ENCODE assay signal across 1 cellular context in genomic region chr2:50513724-50514123, GRCh38.
TF ChIP-seq lines count a peak whose summit lies in the region.

No MANE protein-coding gene starts in this region.

TF ChIP-seq in HepG2, 621 proteins besides CTCF, POLR2A, EP300 and RAD21 (continued from another document):
- TF ChIP-seq SRSF9 (IDR thresholded peaks at IDR 0.05; ENCODE audit: borderline replicate concordance, insufficient read depth, low read depth, low read length, poor library complexity, severe bottlenecking): no peak
- no peak for TF ChIP-seq GMEB1 (CRISPR knock-in tag; IDR thresholded peaks at IDR 0.05; ENCODE audit: borderline replicate concordance)
- no peak for TF ChIP-seq IKZF1 (IDR thresholded peaks at IDR 0.05)
- no peak for TF ChIP-seq MXD1 (CRISPR knock-in tag; IDR thresholded peaks at IDR 0.05)
- no peak for TF ChIP-seq TAF1 (CRISPR knock-in tag; IDR thresholded peaks at IDR 0.05)
- TF ChIP-seq ZNF687 (CRISPR knock-in tag; IDR thresholded peaks at IDR 0.05): no peak
- no peak for TF ChIP-seq ZUFSP (CRISPR knock-in tag; IDR thresholded peaks at IDR 0.05; ENCODE audit: borderline replicate concordance)
- no peak for TF ChIP-seq ZBTB44 (CRISPR knock-in tag; IDR thresholded peaks at IDR 0.05)
- TF ChIP-seq ZNF660 (CRISPR knock-in tag; IDR thresholded peaks at IDR 0.05; ENCODE audit: borderline replicate concordance, low read depth): no peak
- TF ChIP-seq PATZ1 (CRISPR knock-in tag; IDR thresholded peaks at IDR 0.05): no peak
- no peak for TF ChIP-seq TEAD2 (CRISPR knock-in tag; IDR thresholded peaks at IDR 0.05)
- no peak for TF ChIP-seq ZKSCAN8 (CRISPR knock-in tag; IDR thresholded peaks at IDR 0.05; ENCODE audit: borderline replicate concordance)
- TF ChIP-seq ZNF207 (IDR thresholded peaks at IDR 0.05; ENCODE audit: borderline replicate concordance): no peak
